ENCODE assay signal across 27 cellular contexts in genomic region chr9:37405764-37406380, GRCh38. TPM values are rescaled to one million over a fixed set of nuclear protein-coding genes. Genes with fewer than 3 reads are reported as not detected.
A peak's percentile ranks its signal among the peaks of the same experiment; 100 is the strongest.
DNase-seq lines count a peak whose midpoint lies in the region; ATAC-seq, FAIRE-seq and TF ChIP-seq lines count a peak whose summit lies in the region.
"Had no signal": no experiment of that assay in that cellular context is flagged by ENCODE, and none has a peak within 500 bp of the region (broad histone marks: within the 10 kb centered on the region; RNA-seq: fewer than 3 reads in every experiment).

No MANE protein-coding gene starts in this region.

- H3K27me3 ChIP-seq in OCI-LY3 (ENCODE audit: low read depth, low read length): no peaks in the 10 kb centered on the region
- H3K27me3 ChIP-seq in H1 (replicated peaks in 1 of 4; ENCODE audit: control insufficient read depth in 3 of 4, extremely low read depth in 1 of 4, insufficient read depth in 3 of 4, low read length in 3 of 4): no peaks in the 10 kb centered on the region
- no peaks in the 10 kb centered on the region for H3K27me3 ChIP-seq in left lung
- no peaks in the 10 kb centered on the region for H3K27me3 ChIP-seq in testis
- H3K27me3 ChIP-seq: sigmoid colon, vagina had no signal

- no peak overlapping the region for H3K18ac ChIP-seq in H1 (ENCODE audit: extremely low read depth, low read length)

- H3K9me3 ChIP-seq in OCI-LY3 (ENCODE audit: insufficient read depth, low read length): no peaks in the 10 kb centered on the region
- no peaks in the 10 kb centered on the region for H3K9me3 ChIP-seq in H1 (ENCODE audit: insufficient read depth in 2 of 2, low read depth in 1 of 2, low read length in 1 of 2)
- H3K9me3 ChIP-seq in left lung: no peaks in the 10 kb centered on the region
- no peaks in the 10 kb centered on the region for H3K9me3 ChIP-seq in testis
- H3K9me3 ChIP-seq: sigmoid colon, vagina had no signal

- no peaks in the 10 kb centered on the region for H3K79me1 ChIP-seq in H1 (ENCODE audit: low read depth, low read length)

- no peak overlapping the region for H4K5ac ChIP-seq in H1 (ENCODE audit: insufficient read length, low read depth, low read length)

- TF ChIP-seq CTCF in OCI-LY3 (IDR thresholded peaks at IDR 0.05; ENCODE audit: low read depth, low read length): no peak
- no peak for TF ChIP-seq CTCF in H1 (IDR thresholded peaks at IDR 0.05; ENCODE audit: control extremely low read depth in 1 of 3, insufficient read depth in 1 of 3, low read depth in 1 of 3, low read length in 3 of 3)
- no peak for TF ChIP-seq CTCF in left lung (IDR thresholded peaks at IDR 0.05)
- TF ChIP-seq CTCF in testis (IDR thresholded peaks at IDR 0.05): no peak

- POLR2A ChIA-PET in H1 (lab: Charles Lee; ENCODE audit: partially characterized antibody): no interaction called here

- ATAC-seq in activated naive CD8-positive, alpha-beta T cell treated with anti-CD3 and anti-CD28 coated beads, Interleukin-2, amount 50 U/mL, for 24 hours: no peak
- no peak for ATAC-seq in left lung
- ATAC-seq in HG03175 (IDR thresholded peaks at IDR 0.05; ENCODE audit: unreplicated experiment): no peak
- ATAC-seq: GM23338, SK-N-SH treated with all-trans-retinoic acid at 6 μM for 48 hours had no signal

- peak overlapping the region; percentile 70; the same call in 1 of the 2 replicates for H3K4me3 ChIP-seq in OCI-LY3 (ENCODE audit: low read length)
- no peak overlapping the region for H3K4me3 ChIP-seq in H1 (ENCODE audit: extremely low read depth in 1 of 4, insufficient read depth in 2 of 4, low read depth in 3 of 4, low read length in 4 of 4)
- H3K4me3 ChIP-seq in left lung: no peak overlapping the region
- no peak overlapping the region for H3K4me3 ChIP-seq in testis
- H3K4me3 ChIP-seq: GM23338, sigmoid colon, vagina had no signal

- H3K4ac ChIP-seq in H1 (replicated peaks; ENCODE audit: insufficient read length, low read depth, low read length): no peak overlapping the region

- H3K36me3 ChIP-seq in OCI-LY3 (replicated peaks; ENCODE audit: low read depth, low read length): no peaks in the 10 kb centered on the region
- no peaks in the 10 kb centered on the region for H3K36me3 ChIP-seq in H1 (ENCODE audit: control insufficient read depth in 2 of 4, insufficient read depth in 4 of 4, low read length in 3 of 4)
- no peaks in the 10 kb centered on the region for H3K36me3 ChIP-seq in left lung
- no peaks in the 10 kb centered on the region for H3K36me3 ChIP-seq in testis (ENCODE audit: low read depth, missing control alignments)
- H3K36me3 ChIP-seq: sigmoid colon, vagina had no signal

- H2BK120ac ChIP-seq in H1 (replicated peaks; ENCODE audit: low read depth, low read length): no peak overlapping the region

- H2BK5ac ChIP-seq in H1 (ENCODE audit: low read depth, low read length): no peak overlapping the region

- H2BK20ac ChIP-seq in H1 (ENCODE audit: low read length): no peak overlapping the region

- TF ChIP-seq EP300 in H1 (IDR thresholded peaks at IDR 0.05; ENCODE audit: borderline replicate concordance in 1 of 2, low read depth in 2 of 2, low read length in 2 of 2): no peak

- H3K4me1 ChIP-seq in OCI-LY3 (ENCODE audit: low read length) (peaks cover 95% of the 10 kb centered on the region), H1 (replicated peaks in 1 of 4; ENCODE audit: control insufficient read depth in 3 of 4, insufficient read depth in 4 of 4, low read length in 3 of 4) (peaks cover 0 to 4% (median 0%) of the 10 kb centered on the region in 4 experiments; a peak in 1 of 7 replicates), left lung (no peaks in the 10 kb centered on the region), testis (peaks cover 15% of the 10 kb centered on the region)
- H3K4me1 ChIP-seq: sigmoid colon, vagina had no signal

- H3K56ac ChIP-seq in H1 (replicated peaks; ENCODE audit: insufficient read length, low read depth, low read length): no peak overlapping the region

- 93% methylated on average over 10 of the region's 10 CpGs; no CpG with 5 or more reads in 1 of the 2 experiments for WGBS in H1 (ENCODE audit: extremely low coverage in 1 of 2, insufficient coverage in 1 of 2, insufficient read length in 1 of 2, insufficient replicate concordance in 2 of 2, low coverage in 1 of 2, low lambda C conversion rate in 2 of 2, missing lambda C conversion rate in 1 of 2), 2 experiments
- 67 to 78% methylated on average over 10 of the region's 10 CpGs for WGBS in testis, 2 donors

- H3K23me2 ChIP-seq in H1 (ENCODE audit: low read depth, low read length): no peaks in the 10 kb centered on the region

- H3K79me2 ChIP-seq in OCI-LY3 (ENCODE audit: low read length) (peaks cover 25% of the 10 kb centered on the region), H1 (ENCODE audit: control insufficient read depth in 1 of 2, insufficient read depth in 2 of 2, low read length in 2 of 2) (no peaks in the 10 kb centered on the region)

- peaks cover 2% of the 10 kb centered on the region for H3K36me3 Mint-ChIP-seq in activated naive CD8-positive, alpha-beta T cell treated with anti-CD3 and anti-CD28 coated beads, Interleukin-2, amount 50 U/mL, for 24 hours (ENCODE audit: low read depth)
- H3K36me3 Mint-ChIP-seq in activated naive CD8-positive, alpha-beta T cell treated with anti-CD3 and anti-CD28 coated beads for 36 hours: no peaks in the 10 kb centered on the region
- H3K36me3 Mint-ChIP-seq: CD4-positive, alpha-beta memory T cell had no signal

- DNase-seq in activated naive CD8-positive, alpha-beta T cell treated with anti-CD3 and anti-CD28 coated beads, Interleukin-2, amount 50 U/mL, for 24 hours: no peak
- DNase-seq in activated naive CD8-positive, alpha-beta T cell treated with anti-CD3 and anti-CD28 coated beads for 36 hours: no peak
- DNase-seq in H1 (ENCODE audit: low read depth in 1 of 2, low spot score in 2 of 2) (no peak), renal cortical epithelial cell (ENCODE audit: low read depth) (peak; percentile 41), left lung (no peak), testis (no peak)
- DNase-seq: activated CD4-positive, alpha-beta T cell treated with anti-CD3 and anti-CD28 coated beads, Interleukin-2, amount 10 ng/mL, durations not matched to agents 24 days and 14 days; activated gamma-delta T cell treated with Interleukin-2 at 50 U/mL for 16 hours; activated T-cell treated with anti-CD3 and anti-CD28 coated beads, Interleukin-2, amount 50 U/mL, for 1 hour; CD4-positive, alpha-beta memory T cell; EL; mammary epithelial cell; NCI-H1105; NCI-H1930; NCI-H2227 treated with DMSO at 0.1 percent for 48 hours; NCI-H69; sigmoid colon; stimulated activated CD4-positive, alpha-beta T cell treated with anti-CD3 and anti-CD28 coated beads, Interleukin-4, amount 100 ng/mL, for 4 hours; stimulated activated naive CD4-positive, alpha-beta T cell had no signal

- no peak overlapping the region for H2BK12ac ChIP-seq in H1 (ENCODE audit: low read depth, low read length)

- H3K14ac ChIP-seq in H1 (ENCODE audit: insufficient read length): no peak overlapping the region

- no peak for FAIRE-seq in H1 (lab: Jason Lieb, UNC)
- FAIRE-seq: keratinocyte had no signal

- H2BK15ac ChIP-seq in H1 (ENCODE audit: low read length): no peak overlapping the region

- TF ChIP-seq RAD21 in H1 (IDR thresholded peaks at IDR 0.05 in 1 of 2, conservative IDR thresholded peaks at IDR 0.05 in 1 of 2; ENCODE audit: low read depth in 2 of 2, low read length in 2 of 2): no peak

- no peak overlapping the region for H2AFZ ChIP-seq in OCI-LY3 (ENCODE audit: low read depth, low read length)
- no peak overlapping the region for H2AFZ ChIP-seq in H1 (ENCODE audit: low read length)
- H2AFZ ChIP-seq: GM23338 had no signal

- intact Hi-C loops in left lung (cut with DNase I): no loop called here
- intact Hi-C loops in testis (cut with DNase I; ENCODE audit: low total_unique reads): no loop called here

- H4K91ac ChIP-seq in H1 (replicated peaks; ENCODE audit: insufficient read length, low read length): no peak overlapping the region

- TF ChIP-seq POLR2A in H1 (IDR thresholded peaks at IDR 0.05; ENCODE audit: control extremely low read depth in 1 of 2, low read depth in 2 of 2, low read length in 2 of 2) (no peak), testis (IDR thresholded peaks at IDR 0.05) (no peak)

- CTCF ChIA-PET in H1 (lab: Charles Lee; ENCODE audit: partially characterized antibody): interaction anchor here (1.2 to 2.5 kb wide), 6 partner anchors 10 to 25 kb away, joined by 3 to 13 read pairs (median 6); partner anchors contain the start of gene GRHPR

- peaks cover 55% of the 10 kb centered on the region for H3K4me1 Mint-ChIP-seq in activated naive CD8-positive, alpha-beta T cell treated with anti-CD3 and anti-CD28 coated beads, Interleukin-2, amount 50 U/mL, for 24 hours
- H3K4me1 Mint-ChIP-seq in activated naive CD8-positive, alpha-beta T cell treated with anti-CD3 and anti-CD28 coated beads for 36 hours: peaks cover 8% of the 10 kb centered on the region

- no peak overlapping the region for H3K4me3 Mint-ChIP-seq in activated naive CD8-positive, alpha-beta T cell treated with anti-CD3 and anti-CD28 coated beads, Interleukin-2, amount 50 U/mL, for 24 hours
- no peak overlapping the region for H3K4me3 Mint-ChIP-seq in activated naive CD8-positive, alpha-beta T cell treated with anti-CD3 and anti-CD28 coated beads for 36 hours
- H3K4me3 Mint-ChIP-seq: activated CD4-positive, alpha-beta T cell treated with anti-CD3 and anti-CD28 coated beads, Interleukin-2, amount 10 ng/mL, durations not matched to agents 24 days and 14 days; CD4-positive, alpha-beta memory T cell; GM23338; neural crest cell had no signal

- peak overlapping the region; percentile 82 for H3K4me2 ChIP-seq in OCI-LY3 (ENCODE audit: low read length)
- H3K4me2 ChIP-seq in H1 (ENCODE audit: insufficient read depth in 1 of 2, low read depth in 2 of 2, low read length in 2 of 2): no peak overlapping the region
- H3K4me2 ChIP-seq: GM23338 had no signal

- no peaks in the 10 kb centered on the region for H3K9me3 Mint-ChIP-seq in activated naive CD8-positive, alpha-beta T cell treated with anti-CD3 and anti-CD28 coated beads, Interleukin-2, amount 50 U/mL, for 24 hours
- H3K9me3 Mint-ChIP-seq in activated naive CD8-positive, alpha-beta T cell treated with anti-CD3 and anti-CD28 coated beads for 36 hours: no peaks in the 10 kb centered on the region
- H3K9me3 Mint-ChIP-seq: activated CD4-positive, alpha-beta T cell treated with anti-CD3 and anti-CD28 coated beads, Interleukin-2, amount 10 ng/mL, durations not matched to agents 24 days and 14 days; CD4-positive, alpha-beta memory T cell; GM23338; neural crest cell had no signal

- H3K27me3 Mint-ChIP-seq in activated naive CD8-positive, alpha-beta T cell treated with anti-CD3 and anti-CD28 coated beads, Interleukin-2, amount 50 U/mL, for 24 hours: no peaks in the 10 kb centered on the region
- no peaks in the 10 kb centered on the region for H3K27me3 Mint-ChIP-seq in activated naive CD8-positive, alpha-beta T cell treated with anti-CD3 and anti-CD28 coated beads for 36 hours
- H3K27me3 Mint-ChIP-seq: CD4-positive, alpha-beta memory T cell had no signal

- H3K9ac ChIP-seq in OCI-LY3 (ENCODE audit: low read length) (peak overlapping the region; percentile 92), H1 (replicated peaks in 1 of 4; ENCODE audit: extremely low read depth in 1 of 4, low read depth in 3 of 4, low read length in 3 of 4) (no peak overlapping the region)

- no peak overlapping the region for H3K23ac ChIP-seq in H1 (ENCODE audit: insufficient read length)

- no peak overlapping the region for H2AK5ac ChIP-seq in H1 (ENCODE audit: low read depth, low read length)

- no peak overlapping the region for H4K8ac ChIP-seq in H1 (ENCODE audit: extremely low read depth, insufficient read depth, low read length)

- H4K20me1 ChIP-seq in OCI-LY3 (ENCODE audit: insufficient read depth, low read length) (no peaks in the 10 kb centered on the region), H1 (replicated peaks in 1 of 2; ENCODE audit: control insufficient read depth in 1 of 2, insufficient read depth in 2 of 2, low read length in 2 of 2) (no peaks in the 10 kb centered on the region)

- H3K27ac ChIP-seq in OCI-LY3 (ENCODE audit: low read length) (peak overlapping the region; percentile 99), H1 (ENCODE audit: low read depth, low read length) (no peak overlapping the region), left lung (no peak overlapping the region), testis (peak overlapping the region in 1 of 2 donors; percentile 25)
- H3K27ac ChIP-seq: 22Rv1, sigmoid colon, vagina had no signal

- peak overlapping the region; percentile 26 for H3K27ac Mint-ChIP-seq in activated naive CD8-positive, alpha-beta T cell treated with anti-CD3 and anti-CD28 coated beads, Interleukin-2, amount 50 U/mL, for 24 hours
- no peak overlapping the region for H3K27ac Mint-ChIP-seq in activated naive CD8-positive, alpha-beta T cell treated with anti-CD3 and anti-CD28 coated beads for 36 hours
- H3K27ac Mint-ChIP-seq: activated CD4-positive, alpha-beta T cell treated with anti-CD3 and anti-CD28 coated beads, Interleukin-2, amount 10 ng/mL, durations not matched to agents 24 days and 14 days; CD4-positive, alpha-beta memory T cell; GM23338 had no signal

RNA-seq across cellular contexts. Expression of gene GRHPR, which starts 16.6 kb away (rescaled TPM):
- total RNA-seq in activated naive CD8-positive, alpha-beta T cell treated with anti-CD3 and anti-CD28 coated beads for 36 hours: 10 to 100 TPM; 79.5 to 82.0 TPM
- total RNA-seq in H1 (2021; fragmentation: NEBNext Ultra II Directional; extraction: Animal tissue kit (Norgen Biotek cat#: 25700)): 97.0 and 98.1 TPM in 2 replicates
- 201 and 246 TPM in 2 replicates for polyA plus RNA-seq in H1 (2011; rRNA removed)
- polyA plus RNA-seq in H1 (2011; cell fraction: cytosol; rRNA removed): 235 TPM
- polyA plus RNA-seq in H1 (2011; cell fraction: nucleus; rRNA removed): 195 TPM
- polyA plus RNA-seq in H1 (2012, experiment 1 of 2): 100 to 150 TPM (median 142 TPM) in 4 replicates
- 127 TPM for polyA plus RNA-seq in H1 (2012, experiment 2 of 2)
- 94.7 TPM for polyA plus RNA-seq in H1 (2013, experiment 1 of 2)
- polyA plus RNA-seq in H1 (2013, experiment 2 of 2): 91.3 TPM
- polyA minus RNA-seq in H1 (2011; rRNA and poly(A)+ RNA removed): 108 and 124 TPM in 2 replicates
- 58.4 TPM for polyA minus RNA-seq in H1 (2011; cell fraction: cytosol; rRNA and poly(A)+ RNA removed)
- polyA minus RNA-seq in H1 (2011; cell fraction: nucleus; rRNA and poly(A)+ RNA removed): 64.4 TPM
- total RNA-seq in renal cortical epithelial cell: 152 and 169 TPM in 2 replicates
- total RNA-seq in left lung: 10 to 100 TPM; 75.2 to 79.6 TPM
- 100 to 1,000 TPM; 195 to 262 TPM for total RNA-seq in testis
- 130 TPM for polyA plus RNA-seq in testis (ENCODE audit: insufficient read depth, low read depth, low replicate concordance)

RNA-seq across cellular contexts. Expression of gene ZBTB5, which starts 59.4 kb away (rescaled TPM):
- total RNA-seq in activated naive CD8-positive, alpha-beta T cell treated with anti-CD3 and anti-CD28 coated beads for 36 hours: 1 to 10 TPM; 7.0 to 7.6 TPM
- total RNA-seq in H1 (2021; fragmentation: NEBNext Ultra II Directional; extraction: Animal tissue kit (Norgen Biotek cat#: 25700)): 13.6 and 14.5 TPM in 2 replicates
- polyA plus RNA-seq in H1 (2011; rRNA removed): 13.3 and 14.0 TPM in 2 replicates
- polyA plus RNA-seq in H1 (2011; cell fraction: cytosol; rRNA removed): 14.8 TPM
- 16.2 TPM for polyA plus RNA-seq in H1 (2011; cell fraction: nucleus; rRNA removed)
- 9.6 to 11.4 TPM (median 10.6 TPM) in 4 replicates for polyA plus RNA-seq in H1 (2012, experiment 1 of 2)
- 3.8 TPM for polyA plus RNA-seq in H1 (2012, experiment 2 of 2)
- polyA plus RNA-seq in H1 (2013, experiment 1 of 2): 9.4 TPM
- 8.5 TPM for polyA plus RNA-seq in H1 (2013, experiment 2 of 2)
- polyA minus RNA-seq in H1 (2011; rRNA and poly(A)+ RNA removed): 40.3 and 41.2 TPM in 2 replicates
- polyA minus RNA-seq in H1 (2011; cell fraction: cytosol; rRNA and poly(A)+ RNA removed): 16.1 TPM
- polyA minus RNA-seq in H1 (2011; cell fraction: nucleus; rRNA and poly(A)+ RNA removed): 32.7 TPM
- 8.3 and 21.3 TPM in 2 replicates for total RNA-seq in renal cortical epithelial cell
- 1 to 10 TPM; 7.5 to 9.8 TPM for total RNA-seq in left lung
- total RNA-seq in testis: 10 to 100 TPM; 28.4 to 33.8 TPM
- 20.4 TPM for polyA plus RNA-seq in testis (ENCODE audit: insufficient read depth, low read depth, low replicate concordance)
